ENCODE assay signal across 8 cellular contexts in genomic region chr3:124887177-124887995, GRCh38. TPM values are rescaled to one million over a fixed set of nuclear protein-coding genes. Genes with fewer than 3 reads are reported as not detected.
DNase-seq lines count a peak whose midpoint lies in the region; ATAC-seq, FAIRE-seq and TF ChIP-seq lines count a peak whose summit lies in the region.

A gene with protein sequence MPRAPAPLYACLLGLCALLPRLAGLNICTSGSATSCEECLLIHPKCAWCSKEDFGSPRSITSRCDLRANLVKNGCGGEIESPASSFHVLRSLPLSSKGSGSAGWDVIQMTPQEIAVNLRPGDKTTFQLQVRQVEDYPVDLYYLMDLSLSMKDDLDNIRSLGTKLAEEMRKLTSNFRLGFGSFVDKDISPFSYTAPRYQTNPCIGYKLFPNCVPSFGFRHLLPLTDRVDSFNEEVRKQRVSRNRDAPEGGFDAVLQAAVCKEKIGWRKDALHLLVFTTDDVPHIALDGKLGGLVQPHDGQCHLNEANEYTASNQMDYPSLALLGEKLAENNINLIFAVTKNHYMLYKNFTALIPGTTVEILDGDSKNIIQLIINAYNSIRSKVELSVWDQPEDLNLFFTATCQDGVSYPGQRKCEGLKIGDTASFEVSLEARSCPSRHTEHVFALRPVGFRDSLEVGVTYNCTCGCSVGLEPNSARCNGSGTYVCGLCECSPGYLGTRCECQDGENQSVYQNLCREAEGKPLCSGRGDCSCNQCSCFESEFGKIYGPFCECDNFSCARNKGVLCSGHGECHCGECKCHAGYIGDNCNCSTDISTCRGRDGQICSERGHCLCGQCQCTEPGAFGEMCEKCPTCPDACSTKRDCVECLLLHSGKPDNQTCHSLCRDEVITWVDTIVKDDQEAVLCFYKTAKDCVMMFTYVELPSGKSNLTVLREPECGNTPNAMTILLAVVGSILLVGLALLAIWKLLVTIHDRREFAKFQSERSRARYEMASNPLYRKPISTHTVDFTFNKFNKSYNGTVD (minus strand): TSS chr3:124887365. CDS start chr3:124887000, 365 bp downstream.

- FAIRE-seq in HepG2 (lab: Jason Lieb, UNC) = no peak

- H3K27me3 ChIP-seq in HepG2 (ENCODE audit: control insufficient read depth in 1 of 2, insufficient read depth in 2 of 2, low read length in 2 of 2) = no peaks in the 10 kb centered on the region

- DNase-seq in DMS 273 treated with DMSO at 0.1 percent for 48 hours (lab: John Stamatoyannopoulos, UW) (peak; percentile 44), ecto neural progenitor cell (ENCODE audit: low spot score) (peak; percentile 86), HepG2 (ENCODE audit: low spot score) (peak; percentile 61), NCI-H1417 treated with DMSO at 0.1 percent for 48 hours (lab: John Stamatoyannopoulos, UW) (no peak)
- DNase-seq in Jurkat, Clone E6-1 (ENCODE audit: low read depth, low spot score) = no peak
- peak; percentile 17 for DNase-seq in stimulated activated CD4-positive, alpha-beta T cell treated with anti-CD3 and anti-CD28 coated beads, Interleukin-4, amount 100 ng/mL, for 24 hours

- H4K20me1 ChIP-seq in HepG2 (ENCODE audit: insufficient read depth, low read length) = no peaks in the 10 kb centered on the region

- TF ChIP-seq EP300 in HepG2 (IDR thresholded peaks at IDR 0.05; ENCODE audit: low read depth in 2 of 2, low read length in 2 of 2) (no peak), HepG2 (CRISPR knock-in tag; IDR thresholded peaks at IDR 0.05; ENCODE audit: borderline replicate concordance) (no peak)

- peaks cover 36% of the 10 kb centered on the region for H3K79me2 ChIP-seq in HepG2 (ENCODE audit: insufficient read depth, low read length)

- intact Hi-C loops in HepG2 (cut with micrococcal nuclease; ENCODE audit: unreplicated experiment) = loop anchor here (2.0 to 5.0 kb wide), 2 partner anchors 53 to 125 kb away; no protein-coding TSS in a partner anchor

- CTCF ChIA-PET in HepG2 (lab: Yijun Ruan, JAX; ENCODE audit: low intra/inter-chr PET ratio, low total read pairs) = no interaction called here

- peaks cover 61% of the 10 kb centered on the region for H3K4me1 ChIP-seq in HepG2 (ENCODE audit: insufficient read depth, low read length)

- TF ChIP-seq POLR2A in HepG2 (IDR thresholded peaks at IDR 0.05; ENCODE audit: insufficient read depth in 1 of 2, low read depth in 2 of 2, low read length in 2 of 2) = peak in 1 of 2 experiments; percentile 69; a peak in 2 of 4 replicates

- in situ Hi-C loops in HepG2 (cut with HindIII; ENCODE audit: extremely low pct_ligation_motif_present, low pct_unique_long_range_greater_than_20kb) = no loop called here

- ATAC-seq in GM21423 (IDR thresholded peaks at IDR 0.05; ENCODE audit: unreplicated experiment) (peak; percentile 57), HepG2 (peak; percentile 81)

- no TSS peak for BruUV-seq in HepG2 (replicated peaks; lab: Mats Ljungman, UMichigan)

- TF ChIP-seq RAD21 in HepG2 (CRISPR knock-in tag; IDR thresholded peaks at IDR 0.05) = peak; percentile 63

- H3K9me3 ChIP-seq in HepG2 (ENCODE audit: low read length) = no peaks in the 10 kb centered on the region

- no peak within 1 kb of the TSS for H2AFZ ChIP-seq in HepG2 (ENCODE audit: low read length)

- H3K4me2 ChIP-seq in HepG2 (ENCODE audit: low read depth, low read length) = peak within 1 kb of the TSS; percentile 98

- no peak for TF ChIP-seq CTCF in WI38 (IDR thresholded peaks at IDR 0.05; ENCODE audit: low read depth, low read length)
- TF ChIP-seq CTCF in HepG2 (CRISPR knock-in tag; IDR thresholded peaks at IDR 0.05) = no peak; the same call in 1 of the 2 replicates

- WGBS in HepG2 (ENCODE audit: low lambda C conversion rate) = 25% methylated on average over 48 of the region's 79 CpGs

- H3K4me3 ChIP-seq in Jurkat, Clone E6-1 (ENCODE audit: low read length) = peak within 1 kb of the TSS; percentile 7; the same call in 1 of the 2 replicates
- H3K4me3 ChIP-seq in WI38 (ENCODE audit: low read depth, low read length) (peak within 1 kb of the TSS; percentile 79), HepG2 (replicated peaks in 1 of 3; ENCODE audit: insufficient read depth in 1 of 3, low read depth in 2 of 3, low read length in 3 of 3) (peak within 1 kb of the TSS; percentile 82 to 85 (median 85))

- peak within 1 kb of the TSS; percentile 92 for H3K9ac ChIP-seq in HepG2 (ENCODE audit: insufficient read depth, low read depth, low read length)

- peaks cover 0 to 5% of the 10 kb centered on the region in 2 experiments; a peak in 2 of 5 replicates for H3K36me3 ChIP-seq in HepG2 (replicated peaks in 1 of 2; ENCODE audit: control insufficient read depth in 1 of 2, insufficient read depth in 2 of 2, low read length in 2 of 2)

- peak within 1 kb of the TSS; percentile 90 for H3K27ac ChIP-seq in HepG2 (ENCODE audit: extremely low read length, insufficient read depth, low read length)

- POLR2A ChIA-PET in HepG2 (lab: Yijun Ruan, JAX) = interaction anchor here (0.6 to 2.4 kb wide), 15 partner anchors 9 to 188 kb away, joined by 3 to 18 read pairs (median 8); partner anchors contain the start of gene UMPS

TF ChIP-seq in HepG2, 621 proteins besides CTCF, POLR2A, EP300 and RAD21 (continues in another document):
- TF ChIP-seq ZNF639 (CRISPR knock-in tag; conservative IDR thresholded peaks at IDR 0.05) (peak; percentile 84), RELA (CRISPR knock-in tag; IDR thresholded peaks at IDR 0.05) (0 out of 2 replicates have a peak, but pooled peaks have one; percentile 33), ZSCAN30 (CRISPR knock-in tag; IDR thresholded peaks at IDR 0.05) (no peak)
- TF ChIP-seq, protein P1, sequence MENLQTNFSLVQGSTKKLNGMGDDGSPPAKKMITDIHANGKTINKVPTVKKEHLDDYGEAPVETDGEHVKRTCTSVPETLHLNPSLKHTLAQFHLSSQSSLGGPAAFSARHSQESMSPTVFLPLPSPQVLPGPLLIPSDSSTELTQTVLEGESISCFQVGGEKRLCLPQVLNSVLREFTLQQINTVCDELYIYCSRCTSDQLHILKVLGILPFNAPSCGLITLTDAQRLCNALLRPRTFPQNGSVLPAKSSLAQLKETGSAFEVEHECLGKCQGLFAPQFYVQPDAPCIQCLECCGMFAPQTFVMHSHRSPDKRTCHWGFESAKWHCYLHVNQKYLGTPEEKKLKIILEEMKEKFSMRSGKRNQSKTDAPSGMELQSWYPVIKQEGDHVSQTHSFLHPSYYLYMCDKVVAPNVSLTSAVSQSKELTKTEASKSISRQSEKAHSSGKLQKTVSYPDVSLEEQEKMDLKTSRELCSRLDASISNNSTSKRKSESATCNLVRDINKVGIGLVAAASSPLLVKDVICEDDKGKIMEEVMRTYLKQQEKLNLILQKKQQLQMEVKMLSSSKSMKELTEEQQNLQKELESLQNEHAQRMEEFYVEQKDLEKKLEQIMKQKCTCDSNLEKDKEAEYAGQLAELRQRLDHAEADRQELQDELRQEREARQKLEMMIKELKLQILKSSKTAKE (CRISPR knock-in tag; IDR thresholded peaks at IDR 0.05; ENCODE audit: borderline replicate concordance) = peak; percentile 53

RNA-seq across cellular contexts. Expression of the gene that starts here (rescaled TPM):
- 0.74 TPM for polyA plus RNA-seq in Jurkat, Clone E6-1 (2012; ENCODE audit: insufficient read depth, insufficient read length)
- 50.2 and 74.1 TPM in 2 replicates for total RNA-seq in HepG2 (2016; rRNA removed; fragmentation: Illumina TruSeq; extraction: Trizol)
- total RNA-seq in HepG2 (2016; cell fraction: cytosol; rRNA removed; fragmentation: Illumina TruSeq; extraction: Trizol; ENCODE audit: low read depth) = 11.6 and 14.5 TPM in 2 replicates
- total RNA-seq in HepG2 (2016; cell fraction: insoluble cytoplasmic fraction; rRNA removed; fragmentation: Illumina TruSeq; extraction: Trizol) = 36.8 and 80.8 TPM in 2 replicates
- 42.5 and 45.5 TPM in 2 replicates for total RNA-seq in HepG2 (2016; cell fraction: membrane; rRNA removed; fragmentation: Illumina TruSeq; extraction: Trizol)
- 56.3 and 70.0 TPM in 2 replicates for total RNA-seq in HepG2 (2016; cell fraction: nucleus; rRNA removed; fragmentation: Illumina TruSeq; extraction: Trizol)
- 343 and 356 TPM in 2 replicates for polyA plus RNA-seq in HepG2 (2011; rRNA removed)
- 228 and 302 TPM in 2 replicates for polyA plus RNA-seq in HepG2 (2011; cell fraction: cytosol; rRNA removed)
- 259 and 313 TPM in 2 replicates for polyA plus RNA-seq in HepG2 (2011; cell fraction: nucleus; rRNA removed)
- polyA plus RNA-seq in HepG2 (2012) = 127 and 130 TPM in 2 replicates
- 14.7 and 15.8 TPM in 2 replicates for polyA plus RNA-seq in HepG2 (2016; cell fraction: cytosol; fragmentation: Illumina TruSeq; extraction: Trizol; ENCODE audit: low read depth)
- polyA plus RNA-seq in HepG2 (2016; cell fraction: insoluble cytoplasmic fraction; fragmentation: Illumina TruSeq; extraction: Trizol; ENCODE audit: low read depth) = 45.2 and 59.6 TPM in 2 replicates
- 33.4 and 35.8 TPM in 2 replicates for polyA plus RNA-seq in HepG2 (2016; cell fraction: membrane; fragmentation: Illumina TruSeq; extraction: Trizol; ENCODE audit: low read depth)
- 100 and 107 TPM in 2 replicates for polyA plus RNA-seq in HepG2 (2016; cell fraction: nucleus; fragmentation: Illumina TruSeq; extraction: Trizol; ENCODE audit: insufficient read depth, low read depth)
- polyA minus RNA-seq in HepG2 (2011; rRNA and poly(A)+ RNA removed; ENCODE audit: low replicate concordance) = 84.8 and 423 TPM in 2 replicates
- 148 and 170 TPM in 2 replicates for polyA minus RNA-seq in HepG2 (2011; cell fraction: cytosol; rRNA and poly(A)+ RNA removed)
- polyA minus RNA-seq in HepG2 (2011; cell fraction: nucleus; rRNA and poly(A)+ RNA removed) = 147 and 160 TPM in 2 replicates

Comparison
In these comparisons a context has a peak if more than half of its experiments do, and no peak if none do; other contexts are left out.
1. DNase-seq: peak in DMS 273 treated with DMSO at 0.1 percent for 48 hours (single experiment), ecto neural progenitor cell (single experiment), HepG2 (single experiment) and stimulated activated CD4-positive, alpha-beta T cell treated with anti-CD3 and anti-CD28 coated beads, Interleukin-4, amount 100 ng/mL, for 24 hours (single experiment); none in Jurkat, Clone E6-1 (single experiment) and NCI-H1417 treated with DMSO at 0.1 percent for 48 hours (single experiment).
2. H3K4me3 ChIP-seq: peak in every context shown above with its lines; median percentile 85 in HepG2; 79 in WI38; 7 in Jurkat, Clone E6-1.